ENCODE assay signal across 8 cellular contexts in genomic region chr6:69719602-69720193, GRCh38.
DNase-seq lines count a peak whose midpoint lies in the region; ATAC-seq, FAIRE-seq and TF ChIP-seq lines count a peak whose summit lies in the region.

No MANE protein-coding gene starts in this region.

- H3K4me3 ChIP-seq in SK-N-SH (ENCODE audit: low read depth in 2 of 2, low read length in 1 of 2) (no peak overlapping the region), keratinocyte (ENCODE audit: control insufficient read depth in 2 of 3, extremely low read depth in 1 of 3, insufficient read depth in 2 of 3, low read depth in 1 of 3, low read length in 3 of 3) (no peak overlapping the region)

- H3K9me3 ChIP-seq in SK-N-SH = peaks cover 12% of the 10 kb centered on the region; the same call in 1 of the 2 replicates
- H3K9me3 ChIP-seq in keratinocyte (ENCODE audit: control insufficient read depth, low read depth, low read length) = no peaks in the 10 kb centered on the region

- 24% methylated on average over 2 of the region's 2 CpGs for WGBS in SK-N-SH (ENCODE audit: low lambda C conversion rate)

- H3K9me1 ChIP-seq in keratinocyte (ENCODE audit: control insufficient read depth, extremely low read depth, insufficient read depth, low read length) = no peaks in the 10 kb centered on the region

- dilution Hi-C loops in keratinocyte (cut with MboI; ENCODE audit: extremely low pct_ligation_motif_present, low sequenced_read_pairs) = no loop called here

- no peak overlapping the region for H3K4me3 Mint-ChIP-seq in activated naive CD8-positive, alpha-beta T cell treated with anti-CD3 and anti-CD28 coated beads, Interleukin-2, amount 50 U/mL, for 24 hours
- no peak overlapping the region for H3K4me3 Mint-ChIP-seq in activated CD8-positive, alpha-beta memory T cell treated with anti-CD3 and anti-CD28 coated beads, Interleukin-2, amount 10 ng/mL, durations not matched to agents 7 days and 5 days

- peaks cover 1% of the 10 kb centered on the region for H3K4me1 Mint-ChIP-seq in activated naive CD8-positive, alpha-beta T cell treated with anti-CD3 and anti-CD28 coated beads, Interleukin-2, amount 50 U/mL, for 24 hours
- H3K4me1 Mint-ChIP-seq in activated CD8-positive, alpha-beta memory T cell treated with anti-CD3 and anti-CD28 coated beads, Interleukin-2, amount 10 ng/mL, durations not matched to agents 7 days and 5 days = no peaks in the 10 kb centered on the region

- TF ChIP-seq CTCF in SK-N-SH (IDR thresholded peaks at IDR 0.05) = peak; percentile 60
- peak in 2 of 3 experiments; percentile 9 to 39 for TF ChIP-seq CTCF in keratinocyte (optimal IDR thresholded peaks at IDR 0.05 in 1 of 3, IDR thresholded peaks at IDR 0.05 in 1 of 3, conservative IDR thresholded peaks at IDR 0.05 in 1 of 3; ENCODE audit: extremely low read depth in 1 of 3, insufficient read depth in 2 of 3, low read length in 3 of 3)

- POLR2A ChIA-PET in SK-N-SH (lab: Yijun Ruan, JAX) = no interaction called here

- H3K4me1 ChIP-seq in SK-N-SH (ENCODE audit: control insufficient read depth in 1 of 2, insufficient read depth in 2 of 2, low read depth in 1 of 2, low read length in 1 of 2) (no peaks in the 10 kb centered on the region), keratinocyte (ENCODE audit: control insufficient read depth, extremely low read depth, insufficient read depth, low read length) (no peaks in the 10 kb centered on the region)

- peak; percentile 85 for ATAC-seq in HG03135 (IDR thresholded peaks at IDR 0.05; ENCODE audit: unreplicated experiment)
- ATAC-seq in activated naive CD8-positive, alpha-beta T cell treated with anti-CD3 and anti-CD28 coated beads, Interleukin-2, amount 50 U/mL, for 24 hours = no peak
- no peak for ATAC-seq in activated CD8-positive, alpha-beta memory T cell treated with anti-CD3 and anti-CD28 coated beads, Interleukin-2, amount 10 ng/mL, durations not matched to agents 7 days and 5 days

- peak; percentile 34 for DNase-seq in ACHN
- no peak for DNase-seq in GM18507 (ENCODE audit: extremely low spot score, insufficient read length, low read depth)
- peak; percentile 22 for DNase-seq in SK-N-SH
- DNase-seq in keratinocyte (ENCODE audit: low read depth, low spot score) = no peak
- DNase-seq in SKM-1 (lab: John Stamatoyannopoulos, UW; ENCODE audit: unreplicated experiment) = no peak
- no peak for DNase-seq in activated naive CD8-positive, alpha-beta T cell treated with anti-CD3 and anti-CD28 coated beads, Interleukin-2, amount 50 U/mL, for 24 hours
- DNase-seq in activated CD8-positive, alpha-beta memory T cell treated with anti-CD3 and anti-CD28 coated beads, Interleukin-2, amount 10 ng/mL, durations not matched to agents 7 days and 5 days = no peak

- H3K27me3 Mint-ChIP-seq in activated naive CD8-positive, alpha-beta T cell treated with anti-CD3 and anti-CD28 coated beads, Interleukin-2, amount 50 U/mL, for 24 hours = no peaks in the 10 kb centered on the region
- H3K27me3 Mint-ChIP-seq in activated CD8-positive, alpha-beta memory T cell treated with anti-CD3 and anti-CD28 coated beads, Interleukin-2, amount 10 ng/mL, durations not matched to agents 7 days and 5 days = no peaks in the 10 kb centered on the region

- H3K27ac Mint-ChIP-seq in activated naive CD8-positive, alpha-beta T cell treated with anti-CD3 and anti-CD28 coated beads, Interleukin-2, amount 50 U/mL, for 24 hours = no peak overlapping the region
- H3K27ac Mint-ChIP-seq in activated CD8-positive, alpha-beta memory T cell treated with anti-CD3 and anti-CD28 coated beads, Interleukin-2, amount 10 ng/mL, durations not matched to agents 7 days and 5 days = no peak overlapping the region

- peak; percentile 76 for TF ChIP-seq RAD21 in SK-N-SH (IDR thresholded peaks at IDR 0.05; ENCODE audit: low read length)

- H3K4me2 ChIP-seq in SK-N-SH (no peak overlapping the region), keratinocyte (ENCODE audit: control insufficient read depth, extremely low read depth, insufficient read depth, low read depth, low read length) (no peak overlapping the region)

- in situ Hi-C loops in ACHN (cut with HindIII; ENCODE audit: low pct_ligation_motif_present, low pct_unique_long_range_greater_than_20kb, low sequenced_read_pairs) = no loop called here

- no peaks in the 10 kb centered on the region for H4K20me1 ChIP-seq in SK-N-SH (ENCODE audit: insufficient read depth)
- no peaks in the 10 kb centered on the region for H4K20me1 ChIP-seq in keratinocyte (ENCODE audit: control insufficient read depth, extremely low read depth, insufficient read depth, low read length)

- H2AFZ ChIP-seq in SK-N-SH (ENCODE audit: low read depth) = no peak overlapping the region
- H2AFZ ChIP-seq in keratinocyte (ENCODE audit: control insufficient read depth, low read length) = no peak overlapping the region

- no peak overlapping the region for H3K27ac ChIP-seq in SK-N-SH (ENCODE audit: low read depth in 2 of 2, low read length in 1 of 2)
- H3K27ac ChIP-seq in keratinocyte (ENCODE audit: control insufficient read depth, insufficient read depth, low read length) = no peak overlapping the region

- H3K27me3 ChIP-seq in SK-N-SH (ENCODE audit: insufficient read depth) (no peaks in the 10 kb centered on the region), keratinocyte (ENCODE audit: control insufficient read depth, extremely low read depth, insufficient read depth, low read length) (no peaks in the 10 kb centered on the region)

- CTCF ChIA-PET in SK-N-SH (lab: Yijun Ruan, JAX) = interaction anchor here (0.6 to 3.0 kb wide), 10 partner anchors 18 to 745 kb away, joined by 3 to 13 read pairs (median 3); no protein-coding TSS in a partner anchor
- CTCF ChIA-PET in activated CD8-positive, alpha-beta memory T cell treated with anti-CD3 and anti-CD28 coated beads, Interleukin-2, amount 10 ng/mL, durations not matched to agents 7 days and 5 days (lab: Charles Lee) = no interaction called here

- no peaks in the 10 kb centered on the region for H3K9me2 ChIP-seq in SK-N-SH

- H3K79me2 ChIP-seq in SK-N-SH (ENCODE audit: insufficient read depth) (no peaks in the 10 kb centered on the region), keratinocyte (ENCODE audit: control insufficient read depth, insufficient read depth, low read length) (no peaks in the 10 kb centered on the region)

- H3K9me3 Mint-ChIP-seq in activated naive CD8-positive, alpha-beta T cell treated with anti-CD3 and anti-CD28 coated beads, Interleukin-2, amount 50 U/mL, for 24 hours = peaks cover 6% of the 10 kb centered on the region
- peaks cover 2% of the 10 kb centered on the region for H3K9me3 Mint-ChIP-seq in activated CD8-positive, alpha-beta memory T cell treated with anti-CD3 and anti-CD28 coated beads, Interleukin-2, amount 10 ng/mL, durations not matched to agents 7 days and 5 days (ENCODE audit: low read depth)

- peaks cover 5% of the 10 kb centered on the region for H3F3A ChIP-seq in SK-N-SH (replicated peaks; ENCODE audit: insufficient read depth)

- no peak overlapping the region for H3K9ac ChIP-seq in SK-N-SH
- no peak overlapping the region for H3K9ac ChIP-seq in keratinocyte (ENCODE audit: control insufficient read depth, extremely low read depth, insufficient read depth, low read length)

- no peak for TF ChIP-seq EP300 in SK-N-SH (IDR thresholded peaks at IDR 0.05; ENCODE audit: borderline replicate concordance in 1 of 2, low read depth in 1 of 2, low read length in 1 of 2)

- H3K36me3 ChIP-seq in SK-N-SH (replicated peaks in 1 of 2; ENCODE audit: control insufficient read depth in 1 of 2, insufficient read depth in 2 of 2, low read length in 1 of 2) (peaks cover 4 to 13% of the 10 kb centered on the region in 2 experiments), keratinocyte (ENCODE audit: control insufficient read depth in 2 of 2, extremely low read depth in 1 of 2, insufficient read depth in 2 of 2, low read length in 2 of 2) (peaks cover 1 to 5% of the 10 kb centered on the region in 2 experiments)

- FAIRE-seq in GM18507 (lab: Jason Lieb, UNC) (peak; percentile 75), keratinocyte (lab: Jason Lieb, UNC) (no peak)

- peaks cover 42% of the 10 kb centered on the region for H3K36me3 Mint-ChIP-seq in activated naive CD8-positive, alpha-beta T cell treated with anti-CD3 and anti-CD28 coated beads, Interleukin-2, amount 50 U/mL, for 24 hours (ENCODE audit: low read depth)
- peaks cover 32% of the 10 kb centered on the region for H3K36me3 Mint-ChIP-seq in activated CD8-positive, alpha-beta memory T cell treated with anti-CD3 and anti-CD28 coated beads, Interleukin-2, amount 10 ng/mL, durations not matched to agents 7 days and 5 days

TF ChIP-seq in SK-N-SH, 30 proteins besides CTCF, POLR2A, EP300 and RAD21:
- TF ChIP-seq ELF1 (IDR thresholded peaks at IDR 0.05) (no peak), SMC3 (IDR thresholded peaks at IDR 0.05; ENCODE audit: low read depth, low read length) (peak; percentile 56)

Comparison
In these comparisons a context has a peak if more than half of its experiments do, and no peak if none do; other contexts are left out.
1. DNase-seq: peak in ACHN (single experiment) and SK-N-SH (single experiment); none in GM18507 (single experiment), keratinocyte (single experiment), SKM-1 (single experiment), activated naive CD8-positive, alpha-beta T cell treated with anti-CD3 and anti-CD28 coated beads, Interleukin-2, amount 50 U/mL, for 24 hours (single experiment) and activated CD8-positive, alpha-beta memory T cell treated with anti-CD3 and anti-CD28 coated beads, Interleukin-2, amount 10 ng/mL, durations not matched to agents 7 days and 5 days (single experiment).